8 cellular contexts compared by ENCODE assay signal in the genomic region with DNA sequence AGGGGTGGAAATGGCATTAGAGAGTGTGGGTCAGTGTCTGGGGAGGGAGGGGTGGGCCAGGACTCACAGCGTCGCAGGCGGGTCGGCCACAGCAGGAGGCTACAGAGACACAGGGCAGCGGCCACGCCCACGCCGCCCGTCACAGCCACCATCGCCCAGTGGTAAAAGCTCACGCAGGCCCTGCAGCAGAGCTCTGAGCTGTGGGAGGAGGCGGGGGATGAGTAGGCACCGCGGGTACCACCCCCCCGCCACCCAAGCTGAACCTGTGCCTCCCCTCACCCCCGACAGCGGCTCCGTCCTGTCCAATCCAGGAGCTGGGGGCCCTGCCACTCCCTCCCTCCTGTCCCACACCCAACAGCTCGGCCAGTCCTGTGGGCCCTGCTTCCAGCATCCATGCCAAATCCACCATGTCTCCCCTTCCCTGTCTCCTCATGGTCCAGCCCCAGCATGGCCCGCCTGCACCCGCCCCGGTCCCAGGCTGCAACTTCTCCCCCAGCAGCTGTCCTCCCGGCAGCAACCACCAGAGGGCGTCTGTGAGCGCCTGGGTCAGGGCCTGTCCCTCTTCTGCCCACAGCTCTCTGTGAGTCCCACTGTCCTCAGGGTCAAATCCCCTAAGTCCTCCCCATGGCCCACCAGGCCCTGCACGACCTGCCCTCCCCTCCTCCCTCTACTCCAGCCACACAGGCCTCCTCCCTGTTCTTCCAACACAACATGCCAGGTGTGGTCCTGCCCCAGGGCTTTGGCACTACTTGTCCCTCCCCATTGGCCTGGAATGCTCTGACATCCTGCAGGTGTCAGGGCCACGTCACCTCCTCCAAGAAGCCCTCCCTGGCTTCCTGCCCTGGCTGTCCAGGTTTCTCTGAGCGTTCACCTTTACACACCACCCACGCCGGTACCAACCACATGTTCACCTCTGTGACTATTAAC. TPM values are rescaled to one million over a fixed set of nuclear protein-coding genes. Genes with fewer than 3 reads are reported as not detected.
DNase-seq lines count a peak whose midpoint lies in the region; ATAC-seq lines count a peak whose summit lies in the region.

No MANE protein-coding gene starts in this region.

- no peaks in the 10 kb centered on the region for H3K36me3 Mint-ChIP-seq in T-helper 17 cell (ENCODE audit: low read depth)

- no peaks in the 10 kb centered on the region for H3K27me3 ChIP-seq in adipocyte (replicated peaks; ENCODE audit: control insufficient read depth, insufficient read depth, low read length)

- H3K4me1 Mint-ChIP-seq in T-helper 17 cell = peaks cover 8% of the 10 kb centered on the region

- H3K27me3 Mint-ChIP-seq in T-helper 17 cell = no peaks in the 10 kb centered on the region

- peak overlapping the region; percentile 45 for H3K4me3 Mint-ChIP-seq in T-helper 17 cell

- H3K27ac Mint-ChIP-seq in T-helper 17 cell = peak overlapping the region; percentile 69

- H3K36me3 ChIP-seq in adipocyte (ENCODE audit: control insufficient read depth, insufficient read depth, low read length, severe bottlenecking) = peaks cover 35% of the 10 kb centered on the region

- H3K9me3 ChIP-seq in T-helper 17 cell (ENCODE audit: control insufficient read depth, low read length, poor library complexity, severe bottlenecking) (no peaks in the 10 kb centered on the region), adipocyte (ENCODE audit: control insufficient read depth, low read length) (no peaks in the 10 kb centered on the region)

- ATAC-seq in T-helper 17 cell (peak; percentile 75), left cardiac atrium (peak; percentile 66 to 72), HG02870 (IDR thresholded peaks at IDR 0.05; ENCODE audit: unreplicated experiment) (no peak), GM19023 (IDR thresholded peaks at IDR 0.05; ENCODE audit: unreplicated experiment) (no peak)

- H3K4me1 ChIP-seq in adipocyte (ENCODE audit: control insufficient read depth, insufficient read depth, low read length) = no peaks in the 10 kb centered on the region

- H3K4me3 ChIP-seq in adipocyte (ENCODE audit: low read length) = no peak overlapping the region

- peak in 13 of 14 donors; percentile 20 to 90 (median 67) for DNase-seq in C1 segment of cervical spinal cord (lab: John Stamatoyannopoulos, UW)
- DNase-seq in HK-2 (ENCODE audit: unreplicated experiment) = peak; percentile 84
- DNase-seq in T-helper 17 cell = peak; percentile 62 to 86 (median 68)
- peak; percentile 73 for DNase-seq in adipocyte (ENCODE audit: low read depth)
- DNase-seq in left cardiac atrium = peak; percentile 74
- peak; percentile 74 for DNase-seq in retina

- intact Hi-C loops in left cardiac atrium (cut with DNase I) = loop anchor here (2.0 to 10.0 kb wide), 2 partner anchors 74 to 160 kb away; a partner anchor contains a TSS

- H3K9ac ChIP-seq in adipocyte (ENCODE audit: low read length) = no peak overlapping the region

RNA-seq across cellular contexts. Expression of a gene that starts 6.0 kb away (rescaled TPM):
- total RNA-seq in T-helper 17 cell (1 to 10 TPM; 5.0 to 8.4 TPM), left cardiac atrium (under 1 TPM in 1 of 2 donors, not detected in 1; 0.52 TPM)

RNA-seq across cellular contexts. Expression of a gene that starts 12.4 kb away (rescaled TPM):
- total RNA-seq in T-helper 17 cell (10 to 100 TPM; 58.1 to 62.0 TPM), left cardiac atrium (10 to 100 TPM; 29.8 to 40.4 TPM)

RNA-seq across cellular contexts. Expression of a gene that starts 27.7 kb away (rescaled TPM):
- 10 to 100 TPM; 34.0 to 36.7 TPM for total RNA-seq in T-helper 17 cell
- total RNA-seq in left cardiac atrium = 10 to 100 TPM; 34.8 to 42.0 TPM

RNA-seq across cellular contexts. Expression of a gene that starts 38.9 kb away (rescaled TPM):
- total RNA-seq in T-helper 17 cell (10 to 100 TPM; 95.0 to 96.6 TPM), left cardiac atrium (10 to 100 TPM; 19.5 to 22.6 TPM)

RNA-seq across cellular contexts. Expression of a gene that starts 40.3 kb away (rescaled TPM):
- total RNA-seq in T-helper 17 cell (1 to 10 TPM in 1 of 2 donors, under 1 TPM in 1; 0.42 to 3.3 TPM), left cardiac atrium (1 to 10 TPM; 1.5 to 1.6 TPM)

Comparison
In these comparisons a context has a peak if more than half of its experiments do, and no peak if none do; other contexts are left out.
1. ATAC-seq: peak in T-helper 17 cell (single experiment) and left cardiac atrium (2 of 2); none in HG02870 (single experiment) and GM19023 (single experiment).
2. Peak in every context shown above with its lines, with median percentiles within 50 percentile points of each other: DNase-seq.